Comparison of ENCODE assay signal across 23 cellular contexts in genomic region chr6:67450641-67451040, GRCh38.
DNase-seq lines count a peak whose midpoint lies in the region; ATAC-seq lines count a peak whose summit lies in the region.
"Had no signal": no experiment of that assay in that cellular context is flagged by ENCODE, and none has a peak within 500 bp of the region (broad histone marks: within the 10 kb centered on the region; RNA-seq: fewer than 3 reads in every experiment).

No MANE protein-coding gene starts in this region.

- peaks cover 0 to 4% (median 0%) of the 10 kb centered on the region in 7 donors for H3K9me3 Mint-ChIP-seq in naive B cell
- H3K9me3 Mint-ChIP-seq: H9, neural progenitor cell had no signal

- ATAC-seq in GM21717 (IDR thresholded peaks at IDR 0.05; ENCODE audit: unreplicated experiment) (peak; percentile 99), HG02981 (IDR thresholded peaks at IDR 0.05; ENCODE audit: unreplicated experiment) (peak; percentile 86), naive B cell (ENCODE audit: low read depth in 2 of 2) (peak; percentile 40 to 68)
- ATAC-seq: activated naive CD4-positive, alpha-beta T cell treated with anti-CD3 and anti-CD28 coated beads, Interleukin-2, amount 50 U/mL, for 72 hours; activated T-cell treated with anti-CD3 and anti-CD28 coated beads, Interleukin-2, amount 50 U/mL, for 72 hours; K562; left lobe of liver had no signal

- H4K20me1 ChIP-seq in Karpas-422 (ENCODE audit: insufficient read depth, low read depth, low read length) = no peaks in the 10 kb centered on the region

- H3K36me3 Mint-ChIP-seq in naive B cell = no peaks in the 10 kb centered on the region
- H3K36me3 Mint-ChIP-seq: activated naive CD4-positive, alpha-beta T cell treated with anti-CD3 and anti-CD28 coated beads, Interleukin-2, amount 50 U/mL, for 72 hours; CD8-positive, alpha-beta memory T cell; neural progenitor cell had no signal

- H3K27ac ChIP-seq in Karpas-422 (ENCODE audit: low read length) = peak overlapping the region; percentile 92
- H3K27ac ChIP-seq: neural progenitor cell, PC-9, prostate gland, skin epidermis had no signal

- H3K4me1 Mint-ChIP-seq in naive B cell = no peaks in the 10 kb centered on the region
- H3K4me1 Mint-ChIP-seq: CD8-positive, alpha-beta memory T cell; H9; neural progenitor cell had no signal

- H3K27me3 Mint-ChIP-seq in naive B cell = no peaks in the 10 kb centered on the region
- H3K27me3 Mint-ChIP-seq: CD8-positive, alpha-beta memory T cell had no signal

- no peaks in the 10 kb centered on the region for H3K79me2 ChIP-seq in Karpas-422 (ENCODE audit: low read length)

- no peaks in the 10 kb centered on the region for H3K36me3 ChIP-seq in Karpas-422 (ENCODE audit: insufficient read depth, low read length)
- H3K36me3 ChIP-seq: neural progenitor cell, prostate gland had no signal

- H3K27me3 ChIP-seq in Karpas-422 (ENCODE audit: low read length) = no peaks in the 10 kb centered on the region
- H3K27me3 ChIP-seq: neural progenitor cell had no signal

- H3K9me3 ChIP-seq in Karpas-422 (ENCODE audit: low read length) = no peaks in the 10 kb centered on the region
- H3K9me3 ChIP-seq: prostate gland had no signal

- H3K9ac ChIP-seq in Karpas-422 (ENCODE audit: low read length) = 0 out of 2 replicates have a peak overlapping the region, but pooled peaks have one; percentile 19
- H3K9ac ChIP-seq: neural progenitor cell had no signal

- H3K27ac Mint-ChIP-seq in naive B cell = no peak overlapping the region
- H3K27ac Mint-ChIP-seq: activated naive CD4-positive, alpha-beta T cell treated with anti-CD3 and anti-CD28 coated beads, Interleukin-2, amount 50 U/mL, for 72 hours; activated T-cell treated with anti-CD3 and anti-CD28 coated beads, Interleukin-2, amount 50 U/mL, for 72 hours; CD8-positive, alpha-beta memory T cell; H9; neural progenitor cell had no signal

- DNase-seq in Karpas-422 (peak; percentile 86), naive B cell (no peak), islet precursor cell (no peak), NCI-H2107 (lab: John Stamatoyannopoulos, UW) (no peak)
- no peak for DNase-seq in activated naive CD4-positive, alpha-beta T cell treated with Interleukin-2 at 50 U/mL for 16 hours
- DNase-seq in activated CD8-positive, alpha-beta memory T cell treated with anti-CD3 and anti-CD28 coated beads, Interleukin-2, amount 50 U/mL, for 48 hours = no peak
- DNase-seq: activated T-cell treated with anti-CD3 and anti-CD28 coated beads, Interleukin-2, amount 50 U/mL, for 72 hours; CD8-positive, alpha-beta memory T cell; DMS79; effector memory CD4-positive, alpha-beta T cell; H9; NCI-H2029; NCI-H748 treated with DMSO at 0.1 percent for 48 hours; PC-9; T-helper 9 cell had no signal

- no peak overlapping the region for H3K4me3 ChIP-seq in Karpas-422 (ENCODE audit: low read length)
- H3K4me3 ChIP-seq: K562, neural progenitor cell, PC-9, prostate gland, skin epidermis had no signal

- H2AFZ ChIP-seq in Karpas-422 (ENCODE audit: low read length) = 0 out of 2 replicates have a peak overlapping the region, but pooled peaks have one; percentile 3
- H2AFZ ChIP-seq: neural progenitor cell, PC-9 had no signal

- no peaks in the 10 kb centered on the region for H3K9me2 ChIP-seq in Karpas-422 (replicated peaks; ENCODE audit: insufficient read depth, low read length)

- H3K4me1 ChIP-seq in Karpas-422 (ENCODE audit: low read length) = peaks cover 39% of the 10 kb centered on the region
- H3K4me1 ChIP-seq: neural progenitor cell, prostate gland had no signal

- H3K4me2 ChIP-seq in Karpas-422 (ENCODE audit: low read depth, low read length, poor library complexity, severe bottlenecking) = peak overlapping the region; percentile 50
- H3K4me2 ChIP-seq: neural progenitor cell, PC-9 had no signal

- no peak overlapping the region for H3K4me3 Mint-ChIP-seq in naive B cell
- H3K4me3 Mint-ChIP-seq: activated T-cell treated with anti-CD3 and anti-CD28 coated beads, Interleukin-2, amount 50 U/mL, for 72 hours; CD8-positive, alpha-beta memory T cell; H9; neural progenitor cell had no signal
